Comparison of ENCODE assay signal across 1 cellular context in the genomic region with DNA sequence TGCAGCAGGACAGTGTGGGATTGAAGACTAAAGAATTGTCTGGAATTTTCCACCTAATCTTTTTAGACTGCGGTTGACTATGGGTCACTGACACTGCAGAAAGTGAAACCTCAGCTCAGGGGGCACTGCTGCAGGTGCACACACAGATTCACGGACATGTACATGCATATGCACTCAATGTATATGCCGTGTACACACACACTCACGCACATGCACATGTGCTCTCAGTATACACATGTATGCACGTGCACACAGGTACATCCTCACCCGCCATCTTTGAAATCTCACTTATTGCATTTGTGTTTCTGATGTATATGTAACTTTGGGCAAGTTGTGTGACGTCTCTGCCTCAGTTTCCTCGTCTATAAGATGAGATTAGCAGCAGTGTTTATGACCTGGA.
A peak's percentile ranks its signal among the peaks of the same experiment; 100 is the strongest.
TF ChIP-seq lines count a peak whose summit lies in the region.

No MANE protein-coding gene starts in this region.

TF ChIP-seq in K562, 482 proteins besides CTCF, POLR2A, EP300 and RAD21:
- TF ChIP-seq ARID2 (IDR thresholded peaks at IDR 0.05) (peak; percentile 74; the same call in 1 of the 2 replicates), SP1 (CRISPR knock-in tag; IDR thresholded peaks at IDR 0.05) (no peak), XRCC3 (IDR thresholded peaks at IDR 0.05) (no peak), KDM1A (IDR thresholded peaks at IDR 0.05) (peak in 1 of 2 experiments; percentile 96; a peak in 2 of 4 replicates), TAF1 (IDR thresholded peaks at IDR 0.05; ENCODE audit: control insufficient read depth, extremely low read depth, insufficient read depth, low read length, severe bottlenecking) (no peak)
